In the genomic region with DNA sequence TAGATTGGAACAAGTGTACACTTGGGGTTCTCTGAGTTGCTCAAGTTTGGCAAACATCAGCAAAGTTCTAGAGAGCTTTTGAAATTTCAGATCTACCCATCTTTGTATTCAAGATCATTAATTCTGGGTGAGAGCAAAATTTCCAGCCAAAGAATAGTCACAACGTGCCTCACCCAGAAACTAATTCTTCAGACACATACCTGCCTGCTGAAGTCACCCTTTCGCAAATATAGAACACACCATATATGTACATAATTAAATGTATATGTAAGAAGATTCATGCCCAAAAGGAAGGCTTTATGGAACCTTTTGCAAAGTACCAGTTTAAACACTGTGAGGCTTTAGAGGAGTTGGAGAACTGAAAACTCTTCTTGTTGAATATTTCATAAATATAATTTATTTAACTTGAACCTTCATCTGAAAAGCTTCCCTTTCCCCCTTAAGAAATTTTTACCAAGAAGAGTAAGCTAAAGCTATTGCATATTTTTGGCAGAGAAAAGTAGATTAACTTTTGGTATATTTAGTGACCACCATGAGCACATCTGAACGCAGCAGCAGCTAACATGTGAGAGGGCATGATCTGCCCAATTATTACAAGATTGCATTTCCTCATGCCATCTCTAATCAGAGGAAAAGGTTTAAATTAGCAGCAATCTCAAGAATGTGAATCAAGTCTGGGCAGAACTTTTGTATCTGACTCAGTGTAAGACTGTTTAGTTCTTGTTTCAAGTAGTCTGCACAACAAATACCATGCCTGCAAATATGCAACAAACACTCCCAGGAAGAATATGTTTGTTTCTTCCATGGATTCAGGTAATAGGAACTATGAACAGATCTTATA, we compare ENCODE assay signal across 1 cellular context.
TF ChIP-seq lines count a peak whose summit lies in the region.

No MANE protein-coding gene starts in this region.

TF ChIP-seq in HCT116, 20 proteins besides CTCF, POLR2A, EP300 and RAD21 (continued from another document):
- TF ChIP-seq, protein P1, sequence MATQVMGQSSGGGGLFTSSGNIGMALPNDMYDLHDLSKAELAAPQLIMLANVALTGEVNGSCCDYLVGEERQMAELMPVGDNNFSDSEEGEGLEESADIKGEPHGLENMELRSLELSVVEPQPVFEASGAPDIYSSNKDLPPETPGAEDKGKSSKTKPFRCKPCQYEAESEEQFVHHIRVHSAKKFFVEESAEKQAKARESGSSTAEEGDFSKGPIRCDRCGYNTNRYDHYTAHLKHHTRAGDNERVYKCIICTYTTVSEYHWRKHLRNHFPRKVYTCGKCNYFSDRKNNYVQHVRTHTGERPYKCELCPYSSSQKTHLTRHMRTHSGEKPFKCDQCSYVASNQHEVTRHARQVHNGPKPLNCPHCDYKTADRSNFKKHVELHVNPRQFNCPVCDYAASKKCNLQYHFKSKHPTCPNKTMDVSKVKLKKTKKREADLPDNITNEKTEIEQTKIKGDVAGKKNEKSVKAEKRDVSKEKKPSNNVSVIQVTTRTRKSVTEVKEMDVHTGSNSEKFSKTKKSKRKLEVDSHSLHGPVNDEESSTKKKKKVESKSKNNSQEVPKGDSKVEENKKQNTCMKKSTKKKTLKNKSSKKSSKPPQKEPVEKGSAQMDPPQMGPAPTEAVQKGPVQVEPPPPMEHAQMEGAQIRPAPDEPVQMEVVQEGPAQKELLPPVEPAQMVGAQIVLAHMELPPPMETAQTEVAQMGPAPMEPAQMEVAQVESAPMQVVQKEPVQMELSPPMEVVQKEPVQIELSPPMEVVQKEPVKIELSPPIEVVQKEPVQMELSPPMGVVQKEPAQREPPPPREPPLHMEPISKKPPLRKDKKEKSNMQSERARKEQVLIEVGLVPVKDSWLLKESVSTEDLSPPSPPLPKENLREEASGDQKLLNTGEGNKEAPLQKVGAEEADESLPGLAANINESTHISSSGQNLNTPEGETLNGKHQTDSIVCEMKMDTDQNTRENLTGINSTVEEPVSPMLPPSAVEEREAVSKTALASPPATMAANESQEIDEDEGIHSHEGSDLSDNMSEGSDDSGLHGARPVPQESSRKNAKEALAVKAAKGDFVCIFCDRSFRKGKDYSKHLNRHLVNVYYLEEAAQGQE (IDR thresholded peaks at IDR 0.05; ENCODE audit: low read depth): no peak
- TF ChIP-seq SIN3A (IDR thresholded peaks at IDR 0.05; ENCODE audit: low read depth) (no peak), EZH2 (IDR thresholded peaks at IDR 0.05) (no peak), ATF3 (IDR thresholded peaks at IDR 0.05) (no peak), ZNF274 (IDR thresholded peaks at IDR 0.05; ENCODE audit: low read depth, low read length) (no peak), EZH2phosphoT487 (IDR thresholded peaks at IDR 0.05; ENCODE audit: borderline replicate concordance) (no peak), ELF1 (IDR thresholded peaks at IDR 0.05; ENCODE audit: borderline replicate concordance, low read depth) (no peak), POLR2AphosphoS5 (IDR thresholded peaks at IDR 0.05; ENCODE audit: low read depth, low read length) (no peak), CBX3 (IDR thresholded peaks at IDR 0.05; ENCODE audit: low read depth) (no peak), EGR1 (IDR thresholded peaks at IDR 0.05; ENCODE audit: low read depth) (no peak), YY1 (IDR thresholded peaks at IDR 0.05; ENCODE audit: extremely low read depth, insufficient replicate concordance, low read depth, low read length) (no peak), ZFX (IDR thresholded peaks at IDR 0.05) (no peak), TCF7L2 (IDR thresholded peaks at IDR 0.05; ENCODE audit: borderline replicate concordance, extremely low read depth, insufficient read depth, insufficient read length) (no peak)
